In the genomic region with DNA sequence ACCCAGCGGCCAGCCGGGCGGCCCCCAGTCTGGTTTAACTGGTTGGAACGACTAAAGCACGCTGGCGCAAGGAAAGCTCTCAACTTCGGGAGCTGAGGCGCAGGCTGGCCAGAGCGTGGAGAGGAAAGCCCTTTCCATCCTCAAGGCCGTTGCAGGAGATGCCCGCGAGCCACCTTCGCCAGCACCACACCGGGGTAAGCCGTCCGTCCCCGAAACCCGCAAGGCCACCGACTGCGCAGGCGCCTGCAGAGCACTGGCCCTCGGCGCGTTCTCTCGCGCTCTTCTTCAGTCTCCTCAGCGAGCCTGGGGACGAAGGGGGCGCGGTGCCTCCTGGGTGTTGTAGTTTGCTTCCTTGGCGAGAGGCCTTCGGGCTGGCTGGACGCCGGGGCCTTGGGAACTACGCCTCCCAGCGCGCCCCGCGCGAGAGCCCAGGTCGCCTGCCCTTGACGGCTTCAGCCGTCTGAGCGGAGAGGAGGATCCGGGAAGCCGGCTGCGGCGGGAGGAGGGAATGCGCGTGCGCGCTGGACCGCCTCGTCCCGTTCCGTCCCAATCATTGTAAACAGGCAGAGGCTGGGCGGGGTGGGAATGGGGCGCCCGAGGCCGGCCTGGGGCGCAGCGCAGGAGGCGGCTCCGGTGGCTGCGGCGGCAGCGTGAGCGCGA, we compare ENCODE assay signal across 8 cellular contexts. TPM values are rescaled to one million over a fixed set of nuclear protein-coding genes. Genes with fewer than 3 reads are reported as not detected.
DNase-seq lines count a peak whose midpoint lies in the region; ATAC-seq and TF ChIP-seq lines count a peak whose summit lies in the region.

TSS of gene RALBP1 (plus strand) at position 531 of the 660 bp plus-strand sequence. CDS start 37,533 bp downstream, outside the sequence.

- ATAC-seq in GM19468 (IDR thresholded peaks at IDR 0.05; ENCODE audit: extremely low read depth, unreplicated experiment) = peak; percentile 95
- ATAC-seq in lung (ENCODE audit: insufficient read depth, low FRiP score) = peak; percentile 98

- no peaks in the 10 kb centered on the region for H3K4me1 ChIP-seq in lung (ENCODE audit: control insufficient read depth in 2 of 2, insufficient read depth in 2 of 2, low read length in 2 of 2)

- CTCF ChIA-PET in activated CD8-positive, alpha-beta memory T cell treated with anti-CD3 and anti-CD28 coated beads for 36 hours (lab: Charles Lee) = interaction anchor here (1.6 kb wide), 1 partner anchor 42 kb away, joined by 5 read pairs; no protein-coding TSS in a partner anchor

- H3K4me3 ChIP-seq in lung = peak within 1 kb of the TSS; percentile 92

- POLR2A ChIA-PET in activated CD8-positive, alpha-beta memory T cell treated with anti-CD3 and anti-CD28 coated beads for 36 hours (lab: Charles Lee) = interaction anchor here (0.6 kb wide), 1 partner anchor 128 kb away, joined by 4 read pairs; no protein-coding TSS in a partner anchor

- peaks cover 3 to 7% of the 10 kb centered on the region in 2 donors for H3K36me3 ChIP-seq in lung (ENCODE audit: control insufficient read depth in 2 of 2, insufficient read depth in 2 of 2, low read length in 2 of 2)

- WGBS in lung, 2 donors = 0% methylated on average over 64 to 69 of the region's 69 CpGs

- H3K27ac ChIP-seq in lung (ENCODE audit: low read depth in 1 of 2, low read length in 1 of 2) = peak within 1 kb of the TSS; percentile 81 to 98

- peak; percentile 88 for DNase-seq in CMK (ENCODE audit: low read depth)
- DNase-seq in HS-5 (ENCODE audit: low read depth) = peak; percentile 93
- peak; percentile 98 to 99 for DNase-seq in NOMO-1 (lab: John Stamatoyannopoulos, UW; ENCODE audit: unreplicated experiment in 2 of 2)
- DNase-seq in effector CD8-positive, alpha-beta T cell (lab: John Stamatoyannopoulos, UW) = peak; percentile 96
- DNase-seq in lung (ENCODE audit: low spot score) = peak; percentile 100
- peak; percentile 94 to 97 (median 95) for DNase-seq in stimulated activated CD4-positive, alpha-beta T cell treated with anti-CD3 and anti-CD28 coated beads, TNF-alpha, amount 100 ng/mL, for 4 hours (ENCODE audit: low read depth in 3 of 3)

- no peak for TF ChIP-seq CTCF in lung (IDR thresholded peaks at IDR 0.05; ENCODE audit: control extremely low read depth, extremely low read depth)

- no peaks in the 10 kb centered on the region for H3K27me3 ChIP-seq in lung (ENCODE audit: control insufficient read depth, insufficient read depth)

- peaks cover 0 to 18% of the 10 kb centered on the region in 2 donors for H3K9me3 ChIP-seq in lung (ENCODE audit: control insufficient read depth in 2 of 2, insufficient read depth in 1 of 2, low read length in 1 of 2)

RNA-seq across cellular contexts. Expression of gene RALBP1, which starts in this region (rescaled TPM):
- total RNA-seq in activated CD8-positive, alpha-beta memory T cell treated with anti-CD3 and anti-CD28 coated beads for 36 hours = 10 to 100 TPM; 44.5 to 45.2 TPM
- total RNA-seq in lung = 10 to 100 TPM; 38.0 to 58.2 TPM
- 10 to 100 TPM; 19.8 to 28.9 TPM for polyA plus RNA-seq in lung

Comparison
In these comparisons a context has a peak if more than half of its experiments do, and no peak if none do; other contexts are left out.
1. Peak in every context shown above with its lines: DNase-seq, ATAC-seq, H3K4me3 ChIP-seq and H3K27ac ChIP-seq.